22 cellular contexts compared by ENCODE assay signal in the genomic region with DNA sequence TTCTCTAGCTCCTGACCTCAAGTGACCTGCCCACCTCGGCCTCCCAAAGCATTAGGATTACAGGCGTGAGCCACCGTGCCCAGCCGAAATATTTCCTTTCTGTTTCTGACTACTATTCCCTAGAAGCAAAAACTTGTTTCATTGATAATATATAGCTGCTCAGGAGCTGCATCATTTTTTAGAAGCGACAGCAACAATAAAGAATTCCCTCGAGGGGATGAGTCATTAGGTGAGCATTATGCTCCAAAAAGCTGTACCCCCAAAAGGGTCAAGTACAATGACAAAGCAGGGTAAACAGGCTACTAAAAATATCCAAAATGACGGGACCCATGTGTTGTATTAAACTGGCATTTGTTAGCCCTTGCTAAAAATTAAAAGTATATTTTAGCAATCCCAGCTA.
DNase-seq lines count a peak whose midpoint lies in the region; TF ChIP-seq lines count a peak whose summit lies in the region.
"Had no signal": no experiment of that assay in that cellular context is flagged by ENCODE, and none has a peak within 500 bp of the region (broad histone marks: within the 10 kb centered on the region; RNA-seq: fewer than 3 reads in every experiment).

No MANE protein-coding gene starts in this region.

- no peaks in the 10 kb centered on the region for H3K9me3 ChIP-seq in BLaER1 treated with 17β-estradiol and CSF1 and Interleukin-3, amounts not matched to agents 10 nM and 100 nM (replicated peaks in 1 of 11)
- no peaks in the 10 kb centered on the region for H3K9me3 ChIP-seq in GM23248 (ENCODE audit: low read depth)
- H3K9me3 ChIP-seq: MG63, uterus had no signal

- no peaks in the 10 kb centered on the region; a peak in 1 of 22 replicates for H4K20me1 ChIP-seq in BLaER1 treated with 17β-estradiol and CSF1 and Interleukin-3, amounts not matched to agents 10 nM and 100 nM
- H4K20me1 ChIP-seq in GM23248 (ENCODE audit: insufficient read depth) = no peaks in the 10 kb centered on the region

- H3K36me3 ChIP-seq in BLaER1 treated with 17β-estradiol and CSF1 and Interleukin-3, amounts not matched to agents 10 nM and 100 nM = peaks cover 0 to 27% (median 0%) of the 10 kb centered on the region in 11 experiments; a peak in 3 of 22 replicates
- no peaks in the 10 kb centered on the region for H3K36me3 ChIP-seq in GM23248 (ENCODE audit: low read depth)
- H3K36me3 ChIP-seq: MG63, uterus had no signal

- no peaks in the 10 kb centered on the region for H3K9me3 Mint-ChIP-seq in mesothelial cell of epicardium
- H3K9me3 Mint-ChIP-seq: activated naive CD4-positive, alpha-beta T cell treated with anti-CD3 and anti-CD28 coated beads for 36 hours; activated T-cell treated with anti-CD3 and anti-CD28 coated beads, Interleukin-2, amount 50 U/mL, for 4 hours; CD4-positive, alpha-beta memory T cell; natural killer cell treated with Interleukin-12 subunit alpha and Interleukin-12 subunit beta and Interleukin-15 and Interleukin-18, amount 100 ng/mL, for 72 hours had no signal

- peak overlapping the region in 5 of 11 experiments; percentile 25 to 93 (median 87); a peak in 8 of 22 replicates for H3K27ac ChIP-seq in BLaER1 treated with 17β-estradiol and CSF1 and Interleukin-3, amounts not matched to agents 10 nM and 100 nM
- no peak overlapping the region for H3K27ac ChIP-seq in GM23248
- H3K27ac ChIP-seq: uterus had no signal

- no peaks in the 10 kb centered on the region for H3K9me2 ChIP-seq in GM23248 (ENCODE audit: insufficient read depth)

- no peaks in the 10 kb centered on the region for H3K79me2 ChIP-seq in GM23248 (ENCODE audit: insufficient read depth)

- peak overlapping the region in 8 of 11 experiments; percentile 2 to 94 (median 64); a peak in 14 of 22 replicates for H3K4me2 ChIP-seq in BLaER1 treated with 17β-estradiol and CSF1 and Interleukin-3, amounts not matched to agents 10 nM and 100 nM
- no peak overlapping the region for H3K4me2 ChIP-seq in GM23248 (ENCODE audit: unreplicated experiment)

- no peak overlapping the region for H3K4me3 ChIP-seq in BLaER1 treated with 17β-estradiol and CSF1 and Interleukin-3, amounts not matched to agents 10 nM and 100 nM
- H3K4me3 ChIP-seq in GM23248 = no peak overlapping the region
- H3K4me3 ChIP-seq: MG63, uterus had no signal

- no peak overlapping the region for H2AFZ ChIP-seq in GM23248

- H3K9ac ChIP-seq in BLaER1 treated with 17β-estradiol and CSF1 and Interleukin-3, amounts not matched to agents 10 nM and 100 nM = peak overlapping the region in 3 of 11 experiments; percentile 27 to 38 (median 29); a peak in 4 of 22 replicates
- H3K9ac ChIP-seq in GM23248 = no peak overlapping the region

- H3K4me1 Mint-ChIP-seq in mesothelial cell of epicardium = peaks cover 46% of the 10 kb centered on the region

- peaks cover 8 to 100% (median 51%) of the 10 kb centered on the region in 10 experiments for H3K4me1 ChIP-seq in BLaER1 treated with 17β-estradiol and CSF1 and Interleukin-3, amounts not matched to agents 10 nM and 100 nM
- 0 out of 2 replicates have a peak, but pooled peaks cover 4% of the 10 kb centered on the region for H3K4me1 ChIP-seq in GM23248 (ENCODE audit: insufficient read depth)
- H3K4me1 ChIP-seq: uterus had no signal

- H3K27me3 Mint-ChIP-seq in mesothelial cell of epicardium (ENCODE audit: low read depth) = no peaks in the 10 kb centered on the region

- no peaks in the 10 kb centered on the region for H3K27me3 ChIP-seq in BLaER1 treated with 17β-estradiol and CSF1 and Interleukin-3, amounts not matched to agents 10 nM and 100 nM
- no peaks in the 10 kb centered on the region for H3K27me3 ChIP-seq in GM23248 (replicated peaks; ENCODE audit: insufficient read depth)
- H3K27me3 ChIP-seq: MG63, uterus had no signal

- H3F3A ChIP-seq in GM23248 (ENCODE audit: insufficient read depth) = no peaks in the 10 kb centered on the region

- no peaks in the 10 kb centered on the region for H3K36me3 Mint-ChIP-seq in mesothelial cell of epicardium
- H3K36me3 Mint-ChIP-seq: CD4-positive, alpha-beta memory T cell; natural killer cell treated with Interleukin-12 subunit alpha and Interleukin-12 subunit beta and Interleukin-15 and Interleukin-18, amount 100 ng/mL, for 72 hours had no signal

- TF ChIP-seq CTCF in mesothelial cell of epicardium (IDR thresholded peaks at IDR 0.05; ENCODE audit: unreplicated experiment) = no peak

- peak; percentile 43 for DNase-seq in GM23248
- DNase-seq in RPMI7951 (ENCODE audit: low read depth) = peak; percentile 55
- no peak for DNase-seq in mesothelial cell of epicardium (ENCODE audit: low spot score in 2 of 2, unreplicated experiment in 2 of 2)
- no peak for DNase-seq in foreskin melanocyte
- no peak for DNase-seq in AG08396 (ENCODE audit: low spot score)
- no peak for DNase-seq in NCI-H82 treated with DMSO at 0.1 percent for 48 hours (lab: John Stamatoyannopoulos, UW; ENCODE audit: unreplicated experiment)
- DNase-seq in GM19238 (ENCODE audit: insufficient read length, low spot score) = no peak
- DNase-seq: activated CD4-positive, alpha-beta T cell treated with anti-CD3 and anti-CD28 coated beads for 1 hour; activated naive CD4-positive, alpha-beta T cell treated with anti-CD3 and anti-CD28 coated beads for 36 hours; activated T-cell treated with anti-CD3 and anti-CD28 coated beads, Interleukin-2, amount 50 U/mL, for 4 hours; CD4-positive, alpha-beta memory T cell; DMS79; head of caudate nucleus; MG63; NCI-H2171 treated with DMSO at 0.1 percent for 48 hours; NCI-H526 treated with DMSO at 0.1 percent for 48 hours; posterior cingulate gyrus; SHP77; substantia nigra; uterus had no signal

- H3K27ac Mint-ChIP-seq in mesothelial cell of epicardium = peak overlapping the region; percentile 43
- H3K27ac Mint-ChIP-seq: activated naive CD4-positive, alpha-beta T cell treated with anti-CD3 and anti-CD28 coated beads for 36 hours; CD4-positive, alpha-beta memory T cell; natural killer cell treated with Interleukin-12 subunit alpha and Interleukin-12 subunit beta and Interleukin-15 and Interleukin-18, amount 100 ng/mL, for 72 hours had no signal

- H3K4me3 Mint-ChIP-seq in mesothelial cell of epicardium = no peak overlapping the region
- H3K4me3 Mint-ChIP-seq: activated naive CD4-positive, alpha-beta T cell treated with anti-CD3 and anti-CD28 coated beads for 36 hours; activated T-cell treated with anti-CD3 and anti-CD28 coated beads, Interleukin-2, amount 50 U/mL, for 4 hours; CD4-positive, alpha-beta memory T cell; natural killer cell treated with Interleukin-12 subunit alpha and Interleukin-12 subunit beta and Interleukin-15 and Interleukin-18, amount 100 ng/mL, for 72 hours had no signal

- 61 to 64% methylated on average over 7 of the region's 7 CpGs for WGBS in GM23248 (ENCODE audit: low coverage in 1 of 2, low lambda C conversion rate in 2 of 2, missing lambda C conversion rate in 2 of 2), 2 experiments

- in situ Hi-C loops in GM23248 (cut with MboI) = no loop called here

Comparison
In these comparisons a context has a peak if more than half of its experiments do, and no peak if none do; other contexts are left out.
1. DNase-seq: peak in GM23248 (single experiment) and RPMI7951 (single experiment); none in mesothelial cell of epicardium (0 of 2), foreskin melanocyte (single experiment), AG08396 (single experiment), NCI-H82 treated with DMSO at 0.1 percent for 48 hours (single experiment) and GM19238 (single experiment).